14 cellular contexts compared by ENCODE assay signal in genomic region chr1:21955474-21956281, GRCh38. TPM values are rescaled to one million over a fixed set of nuclear protein-coding genes. Genes with fewer than 3 reads are reported as not detected.
DNase-seq lines count a peak whose midpoint lies in the region; ATAC-seq and TF ChIP-seq lines count a peak whose summit lies in the region.
"Had no signal": no experiment of that assay in that cellular context is flagged by ENCODE, and none has a peak within 500 bp of the region (broad histone marks: within the 10 kb centered on the region; RNA-seq: fewer than 3 reads in every experiment).

No MANE protein-coding gene starts in this region.

- DNase-seq in CD4-positive, alpha-beta T cell: no peak
- no peak for DNase-seq in Panc1 (ENCODE audit: low read depth, low spot score)
- no peak for DNase-seq in esophagus squamous epithelium (lab: John Stamatoyannopoulos, UW)
- DNase-seq in osteoblast (ENCODE audit: insufficient read length, low spot score, missing footprints): peak; percentile 65
- no peak for DNase-seq in Caco-2
- no peak for DNase-seq in pons (ENCODE audit: low spot score)
- DNase-seq in COLO668 (lab: John Stamatoyannopoulos, UW; ENCODE audit: unreplicated experiment): no peak
- DNase-seq: activated CD4-positive, alpha-beta T cell treated with anti-CD3 and anti-CD28 coated beads for 48 hours; NCI-H1694; nephron progenitor cell had no signal

- intact Hi-C loops in CD4-positive, alpha-beta T cell (cut with DNase I, micrococcal nuclease): no loop called here
- intact Hi-C loops in Panc1 (cut with micrococcal nuclease; ENCODE audit: unreplicated experiment): no loop called here
- intact Hi-C loops in esophagus squamous epithelium (cut with DNase I): no loop called here
- intact Hi-C loops in Caco-2 (cut with micrococcal nuclease; ENCODE audit: unreplicated experiment): no loop called here

- no peaks in the 10 kb centered on the region for H3K27me3 Mint-ChIP-seq in CD4-positive, alpha-beta T cell
- H3K27me3 Mint-ChIP-seq in Caco-2 (ENCODE audit: insufficient read depth, unreplicated experiment): no peaks in the 10 kb centered on the region

- H3K4me1 ChIP-seq in Panc1 (ENCODE audit: control insufficient read depth, insufficient read depth, low read length): peaks cover 21% of the 10 kb centered on the region
- H3K4me1 ChIP-seq in esophagus squamous epithelium: peaks cover 23 to 39% (median 28%) of the 10 kb centered on the region in 3 donors
- H3K4me1 ChIP-seq in osteoblast (ENCODE audit: insufficient read depth, low read length): peaks cover 8% of the 10 kb centered on the region
- H3K4me1 ChIP-seq in Caco-2: 0 out of 2 replicates have a peak, but pooled peaks cover 4% of the 10 kb centered on the region

- no peaks in the 10 kb centered on the region for H3K9me3 Mint-ChIP-seq in CD4-positive, alpha-beta T cell
- H3K9me3 Mint-ChIP-seq in Caco-2 (ENCODE audit: unreplicated experiment): no peaks in the 10 kb centered on the region
- H3K9me3 Mint-ChIP-seq: nephron progenitor cell had no signal

- 39 to 42% methylated on average over 3 to 8 of the region's 9 CpGs for WGBS in esophagus squamous epithelium, 2 donors

- H3K9me3 ChIP-seq in CD4-positive, alpha-beta T cell (ENCODE audit: control insufficient read depth, low read length): no peaks in the 10 kb centered on the region
- H3K9me3 ChIP-seq in Panc1 (ENCODE audit: control insufficient read depth, insufficient read depth, low read depth, low read length): no peaks in the 10 kb centered on the region
- H3K9me3 ChIP-seq in esophagus squamous epithelium: no peaks in the 10 kb centered on the region
- no peaks in the 10 kb centered on the region for H3K9me3 ChIP-seq in osteoblast (ENCODE audit: low read depth, low read length)
- no peaks in the 10 kb centered on the region for H3K9me3 ChIP-seq in Caco-2

- BruUV-seq in Panc1 (replicated peaks; lab: Mats Ljungman, UMichigan) (no TSS peak), Caco-2 (replicated peaks; lab: Mats Ljungman, UMichigan) (no TSS peak)

- H4K20me1 ChIP-seq in osteoblast (ENCODE audit: insufficient read depth, low read length): no peaks in the 10 kb centered on the region

- H3K4me2 ChIP-seq in osteoblast (ENCODE audit: insufficient read depth, low read length): no peak overlapping the region

- peaks cover 39% of the 10 kb centered on the region for H3K4me1 Mint-ChIP-seq in CD4-positive, alpha-beta T cell (ENCODE audit: low read depth)
- H3K4me1 Mint-ChIP-seq in Caco-2 (ENCODE audit: low read depth, unreplicated experiment): no peaks in the 10 kb centered on the region

- no peak overlapping the region for H3K4me3 Mint-ChIP-seq in CD4-positive, alpha-beta T cell
- H3K4me3 Mint-ChIP-seq in Caco-2 (ENCODE audit: unreplicated experiment): no peak overlapping the region
- H3K4me3 Mint-ChIP-seq: CD14-positive monocyte, nephron progenitor cell had no signal

- H2AFZ ChIP-seq in osteoblast (ENCODE audit: low read length): peak overlapping the region; percentile 35

- H3K36me3 ChIP-seq in Panc1 (ENCODE audit: control insufficient read depth, insufficient read depth, low read length) (no peaks in the 10 kb centered on the region), esophagus squamous epithelium (no peaks in the 10 kb centered on the region), osteoblast (ENCODE audit: insufficient read depth, low read length) (no peaks in the 10 kb centered on the region), Caco-2 (ENCODE audit: control insufficient read depth, insufficient read depth, low read length) (no peaks in the 10 kb centered on the region)

- no peak for TF ChIP-seq POLR2A in esophagus squamous epithelium (IDR thresholded peaks at IDR 0.05)

- H3K27ac Mint-ChIP-seq in CD4-positive, alpha-beta T cell: peak overlapping the region; percentile 92
- no peak overlapping the region for H3K27ac Mint-ChIP-seq in Caco-2 (ENCODE audit: unreplicated experiment)
- H3K27ac Mint-ChIP-seq: nephron progenitor cell had no signal

- POLR2A ChIA-PET in CD4-positive, alpha-beta T cell (lab: Charles Lee): interaction anchor here (0.8 to 1.4 kb wide), 2 partner anchors 47 to 84 kb away, joined by 3 to 4 read pairs; no protein-coding TSS in a partner anchor
- POLR2A ChIA-PET in Panc1 (lab: Charles Lee) (interaction anchor here (0.5 to 1.5 kb wide), 4 partner anchors 13 to 1273 kb away, joined by 3 to 7 read pairs (median 4); no protein-coding TSS in a partner anchor), Caco-2 (lab: Charles Lee) (no interaction called here)

- CTCF ChIA-PET in CD4-positive, alpha-beta T cell (lab: Charles Lee): no interaction called here
- CTCF ChIA-PET in Panc1 (lab: Charles Lee): no interaction called here
- CTCF ChIA-PET in Caco-2 (lab: Charles Lee): interaction anchor here (1.1 kb wide), 1 partner anchor 54 kb away, joined by 3 read pairs; no protein-coding TSS in a partner anchor

- in situ Hi-C loops in Panc1 (cut with HindIII; ENCODE audit: low pct_unique_long_range_greater_than_20kb, low sequenced_read_pairs): no loop called here

- H3K36me3 Mint-ChIP-seq in CD4-positive, alpha-beta T cell (ENCODE audit: low read depth): no peaks in the 10 kb centered on the region
- H3K36me3 Mint-ChIP-seq in Caco-2 (ENCODE audit: insufficient read depth, unreplicated experiment): no peaks in the 10 kb centered on the region
- H3K36me3 Mint-ChIP-seq: CD14-positive monocyte had no signal

- ATAC-seq in CD4-positive, alpha-beta T cell (ENCODE audit: poor library complexity): no peak
- no peak for ATAC-seq in Panc1
- ATAC-seq in GM21515 (IDR thresholded peaks at IDR 0.05; ENCODE audit: unreplicated experiment): no peak

- no peaks in the 10 kb centered on the region for H3K79me2 ChIP-seq in osteoblast (ENCODE audit: insufficient read depth, low read length)

- no peaks in the 10 kb centered on the region for H3K27me3 ChIP-seq in CD4-positive, alpha-beta T cell (ENCODE audit: control insufficient read depth, insufficient read depth, low read length)
- H3K27me3 ChIP-seq in Panc1 (ENCODE audit: control insufficient read depth, insufficient read depth, low read length) (no peaks in the 10 kb centered on the region), esophagus squamous epithelium (no peaks in the 10 kb centered on the region), osteoblast (ENCODE audit: insufficient read depth, low read length) (no peaks in the 10 kb centered on the region), Caco-2 (replicated peaks; ENCODE audit: control insufficient read depth, insufficient read depth, low read length) (no peaks in the 10 kb centered on the region)

- no peak for TF ChIP-seq CTCF in CD4-positive, alpha-beta T cell (IDR thresholded peaks at IDR 0.05)
- TF ChIP-seq CTCF in Panc1 (IDR thresholded peaks at IDR 0.05): no peak
- no peak for TF ChIP-seq CTCF in esophagus squamous epithelium (IDR thresholded peaks at IDR 0.05)
- TF ChIP-seq CTCF in osteoblast (IDR thresholded peaks at IDR 0.05; ENCODE audit: extremely low read depth, low read depth, low read length): no peak
- no peak for TF ChIP-seq CTCF in Caco-2 (IDR thresholded peaks at IDR 0.05; ENCODE audit: insufficient read depth in 1 of 2, low read depth in 1 of 2, low read length in 1 of 2, severe bottlenecking in 1 of 2, unreplicated experiment in 1 of 2)

- no peak overlapping the region for H3K4me3 ChIP-seq in Panc1 (ENCODE audit: low read depth in 2 of 2, low read length in 2 of 2)
- no peak overlapping the region for H3K4me3 ChIP-seq in esophagus squamous epithelium
- no peak overlapping the region for H3K4me3 ChIP-seq in osteoblast (ENCODE audit: insufficient read depth, low read length)
- H3K4me3 ChIP-seq in Caco-2 (ENCODE audit: low read depth, low read length): no peak overlapping the region

- H3K27ac ChIP-seq in CD4-positive, alpha-beta T cell (ENCODE audit: low read depth, low read length): peak overlapping the region; percentile 5
- H3K27ac ChIP-seq in Panc1 (ENCODE audit: low read length) (peak overlapping the region; percentile 67; the same call in 1 of the 2 replicates), esophagus squamous epithelium (peak overlapping the region; percentile 60 to 82 (median 82)), osteoblast (ENCODE audit: low read depth, low read length) (no peak overlapping the region)

RNA-seq across cellular contexts. Expression of gene HSPG2, which starts 18.6 kb away (rescaled TPM):
- 10 to 100 TPM; 10.8 to 11.0 TPM for total RNA-seq in CD4-positive, alpha-beta T cell
- 171 TPM for total RNA-seq in Panc1 (2021; ENCODE audit: unreplicated experiment)
- 324 TPM for polyA plus RNA-seq in Panc1 (2012; ENCODE audit: insufficient read length)
- total RNA-seq in esophagus squamous epithelium: 100 to 1,000 TPM in 1 of 4 donors, 10 to 100 TPM in 3; 44.9 to 107 (median 54.2) TPM
- total RNA-seq in osteoblast: 220 and 265 TPM in 2 replicates
- 234 and 237 TPM in 2 replicates for total RNA-seq in Caco-2 (2022)
- polyA plus RNA-seq: CD14-positive monocyte had no signal

RNA-seq across cellular contexts. Expression of gene CELA3B, which starts 21.1 kb away (rescaled TPM):
- total RNA-seq in CD4-positive, alpha-beta T cell: not detected
- total RNA-seq in Panc1 (2021; ENCODE audit: unreplicated experiment): 3.4 TPM
- polyA plus RNA-seq in Panc1 (2012; ENCODE audit: insufficient read length): not detected
- total RNA-seq in esophagus squamous epithelium: not detected
- total RNA-seq in osteoblast: not detected in 2 replicates
- total RNA-seq in Caco-2 (2022): not detected in 2 replicates
- total RNA-seq: glomerular endothelial cell, RPMI7951 had no signal
- polyA plus RNA-seq: CD14-positive monocyte had no signal

RNA-seq across cellular contexts. Expression of gene CELA3A, which starts 45.8 kb away (rescaled TPM):
- total RNA-seq in CD4-positive, alpha-beta T cell: not detected
- total RNA-seq in Panc1 (2021; ENCODE audit: unreplicated experiment) (5.9 TPM), esophagus squamous epithelium (not detected), osteoblast (not detected in 2 replicates), Caco-2 (2022) (not detected in 2 replicates)
- polyA plus RNA-seq in Panc1 (2012; ENCODE audit: insufficient read length): not detected
- total RNA-seq: glomerular endothelial cell, RPMI7951 had no signal
- polyA plus RNA-seq: CD14-positive monocyte had no signal
